In genomic region chr7:71683382-71683781, GRCh38 we compare ENCODE assay signal across 30 cellular contexts.
DNase-seq lines count a peak whose midpoint lies in the region; ATAC-seq, FAIRE-seq and TF ChIP-seq lines count a peak whose summit lies in the region.
"Had no signal": no experiment of that assay in that cellular context is flagged by ENCODE, and none has a peak within 500 bp of the region (broad histone marks: within the 10 kb centered on the region; RNA-seq: fewer than 3 reads in every experiment).

No MANE protein-coding gene starts in this region.

- H4K20me1 ChIP-seq in HepG2 (ENCODE audit: insufficient read depth, low read length) (no peaks in the 10 kb centered on the region), hepatocyte (ENCODE audit: insufficient read depth, poor library complexity, severe bottlenecking) (no peaks in the 10 kb centered on the region)

- H3K27me3 Mint-ChIP-seq in nephron (ENCODE audit: low read depth), result peaks cover 26% of the 10 kb centered on the region
- H3K27me3 Mint-ChIP-seq: activated CD8-positive, alpha-beta memory T cell treated with anti-CD3 and anti-CD28 coated beads, Interleukin-2, amount 10 ng/mL, durations not matched to agents 7 days and 5 days; activated naive CD8-positive, alpha-beta T cell treated with anti-CD3 and anti-CD28 coated beads, Interleukin-2, amount 10 ng/mL, durations not matched to agents 7 days and 5 days; dendritic cell treated with granulocyte-macrophage colony-stimulating factor and Interleukin-4, amounts not matched to agents 40 ng/mL and 50 ng/mL, for 4 days had no signal

- intact Hi-C loops in HepG2 (cut with micrococcal nuclease; ENCODE audit: unreplicated experiment), result no loop called here

- H2AFZ ChIP-seq in HepG2 (ENCODE audit: low read length) (no peak overlapping the region), hepatocyte (peak overlapping the region; percentile 26)
- H2AFZ ChIP-seq: PC-9 had no signal

- in situ Hi-C loops in HepG2 (cut with HindIII; ENCODE audit: extremely low pct_ligation_motif_present, low pct_unique_long_range_greater_than_20kb), result no loop called here

- POLR2A ChIA-PET in HepG2 (lab: Yijun Ruan, JAX), result no interaction called here

- H3K36me3 ChIP-seq in liver (ENCODE audit: control insufficient read depth in 4 of 4, insufficient read depth in 3 of 4, low read depth in 1 of 4, low read length in 3 of 4), result no peaks in the 10 kb centered on the region
- H3K36me3 ChIP-seq in HepG2 (replicated peaks in 1 of 2; ENCODE audit: control insufficient read depth in 1 of 2, insufficient read depth in 2 of 2, low read length in 2 of 2), result no peaks in the 10 kb centered on the region
- H3K36me3 ChIP-seq in hepatocyte (replicated peaks; ENCODE audit: insufficient read depth, low read depth), result no peaks in the 10 kb centered on the region
- H3K36me3 ChIP-seq: ascending aorta, gastrocnemius medialis, left lung had no signal

- FAIRE-seq in HepG2 (lab: Jason Lieb, UNC), result no peak

- H3K9me3 Mint-ChIP-seq in nephron, result no peaks in the 10 kb centered on the region
- H3K9me3 Mint-ChIP-seq: activated T-cell treated with anti-CD3 and anti-CD28 coated beads, Interleukin-2, amount 50 U/mL, for 4 hours; mesothelial cell of epicardium had no signal

- no peaks in the 10 kb centered on the region for H3K79me2 ChIP-seq in HepG2 (ENCODE audit: insufficient read depth, low read length)
- no peaks in the 10 kb centered on the region for H3K79me2 ChIP-seq in hepatocyte

- no TSS peak for BruUV-seq in HepG2 (replicated peaks; lab: Mats Ljungman, UMichigan)

- H3K27me3 ChIP-seq in liver (ENCODE audit: control insufficient read depth in 4 of 4, insufficient read depth in 4 of 4, low read length in 3 of 4) (peaks cover 0 to 3% (median 0%) of the 10 kb centered on the region in 4 donors), HepG2 (ENCODE audit: control insufficient read depth in 1 of 2, insufficient read depth in 2 of 2, low read length in 2 of 2) (peaks cover 1 to 4% of the 10 kb centered on the region in 2 experiments; a peak in 2 of 5 replicates), hepatocyte (no peaks in the 10 kb centered on the region)
- H3K27me3 ChIP-seq: ascending aorta, gastrocnemius medialis had no signal

- CTCF ChIA-PET in HepG2 (lab: Yijun Ruan, JAX; ENCODE audit: low intra/inter-chr PET ratio, low total read pairs), result no interaction called here

- H3K36me3 Mint-ChIP-seq in nephron (ENCODE audit: low read depth), result no peaks in the 10 kb centered on the region
- H3K36me3 Mint-ChIP-seq: activated CD8-positive, alpha-beta memory T cell treated with anti-CD3 and anti-CD28 coated beads, Interleukin-2, amount 10 ng/mL, durations not matched to agents 7 days and 5 days; activated naive CD8-positive, alpha-beta T cell treated with anti-CD3 and anti-CD28 coated beads, Interleukin-2, amount 10 ng/mL, durations not matched to agents 7 days and 5 days; mesothelial cell of epicardium; naive thymus-derived CD4-positive, alpha-beta T cell; stimulated activated effector memory CD8-positive, alpha-beta T cell treated with anti-CD3 and anti-CD28 coated beads, Interleukin-12 subunit alpha, Interleukin-12 subunit beta, amount 100 ng/mL, for 72 hours had no signal

- H3K9me2 ChIP-seq in hepatocyte (replicated peaks; ENCODE audit: insufficient read depth), result no peaks in the 10 kb centered on the region
- H3K9me2 ChIP-seq: SK-N-SH had no signal

- 69% methylated on average over 10 of the region's 10 CpGs for WGBS in liver
- WGBS in HepG2 (ENCODE audit: low lambda C conversion rate), result 60% methylated on average over 10 of the region's 10 CpGs
- WGBS in hepatocyte (ENCODE audit: low lambda C conversion rate, missing lambda C conversion rate), result 82% methylated on average over 10 of the region's 10 CpGs

- H3K4me3 ChIP-seq in liver (ENCODE audit: low read depth in 1 of 3, low read length in 3 of 3) (no peak overlapping the region), HepG2 (replicated peaks in 1 of 3; ENCODE audit: insufficient read depth in 1 of 3, low read depth in 2 of 3, low read length in 3 of 3) (no peak overlapping the region), hepatocyte (no peak overlapping the region)
- H3K4me3 ChIP-seq: ascending aorta, gastrocnemius medialis, left lung, PC-9 had no signal

- H3K27ac ChIP-seq in liver (ENCODE audit: low read depth in 1 of 2, low read length in 2 of 2) (peak overlapping the region; percentile 64 to 67), HepG2 (ENCODE audit: extremely low read length, insufficient read depth, low read length) (no peak overlapping the region), hepatocyte (no peak overlapping the region)
- H3K27ac ChIP-seq: 22Rv1, ascending aorta, gastrocnemius medialis, PC-9 had no signal

- no peak overlapping the region for H3K4me3 Mint-ChIP-seq in nephron
- H3K4me3 Mint-ChIP-seq: activated CD8-positive, alpha-beta memory T cell treated with anti-CD3 and anti-CD28 coated beads, Interleukin-2, amount 10 ng/mL, durations not matched to agents 7 days and 5 days; activated naive CD8-positive, alpha-beta T cell treated with anti-CD3 and anti-CD28 coated beads, Interleukin-2, amount 10 ng/mL, durations not matched to agents 7 days and 5 days; activated T-cell treated with anti-CD3 and anti-CD28 coated beads, Interleukin-2, amount 50 U/mL, for 4 hours; dendritic cell treated with granulocyte-macrophage colony-stimulating factor and Interleukin-4, amounts not matched to agents 40 ng/mL and 50 ng/mL, for 4 days; mesothelial cell of epicardium; naive thymus-derived CD4-positive, alpha-beta T cell; stimulated activated effector memory CD8-positive, alpha-beta T cell treated with anti-CD3 and anti-CD28 coated beads, Interleukin-12 subunit alpha, Interleukin-12 subunit beta, amount 100 ng/mL, for 72 hours had no signal

- peak overlapping the region in 2 of 3 experiments; percentile 64 to 76 for H3K27ac Mint-ChIP-seq in nephron
- H3K27ac Mint-ChIP-seq: activated CD8-positive, alpha-beta memory T cell treated with anti-CD3 and anti-CD28 coated beads, Interleukin-2, amount 10 ng/mL, durations not matched to agents 7 days and 5 days; activated naive CD8-positive, alpha-beta T cell treated with anti-CD3 and anti-CD28 coated beads, Interleukin-2, amount 10 ng/mL, durations not matched to agents 7 days and 5 days; dendritic cell treated with granulocyte-macrophage colony-stimulating factor and Interleukin-4, amounts not matched to agents 40 ng/mL and 50 ng/mL, for 4 days; mesothelial cell of epicardium; stimulated activated effector memory CD8-positive, alpha-beta T cell treated with anti-CD3 and anti-CD28 coated beads, Interleukin-12 subunit alpha, Interleukin-12 subunit beta, amount 100 ng/mL, for 72 hours had no signal

- DNase-seq in HepG2 (ENCODE audit: low spot score) (no peak), hepatocyte (ENCODE audit: low spot score) (no peak), cerebellar nuclear complex (lab: John Stamatoyannopoulos, UW) (no peak), NCI-H526 treated with DMSO at 0.1 percent for 48 hours (lab: John Stamatoyannopoulos, UW) (no peak)
- no peak for DNase-seq in stimulated activated naive CD8-positive, alpha-beta T cell treated with anti-CD3 and anti-CD28 coated beads, Interleukin-15, Interleukin-2, amounts not matched to agents 100 U/mL and 50 U/mL, for 24 hours
- DNase-seq: activated CD4-positive, CD25-positive, alpha-beta regulatory T cell; activated CD8-positive, alpha-beta memory T cell treated with anti-CD3 and anti-CD28 coated beads, Interleukin-2, amount 10 ng/mL, durations not matched to agents 7 days and 5 days; activated gamma-delta T cell; activated naive CD8-positive, alpha-beta T cell treated with anti-CD3 and anti-CD28 coated beads, Interleukin-2, amount 10 ng/mL, durations not matched to agents 7 days and 5 days; activated T-cell treated with anti-CD3 and anti-CD28 coated beads, Interleukin-2, amount 50 U/mL, for 4 hours; Caco-2; DMS79; gastrocnemius medialis; GDM1; KBM-7; left lung; naive thymus-derived CD4-positive, alpha-beta T cell; NCI-H1092 treated with DMSO at 0.1 percent for 48 hours; NCI-H187 treated with DMSO at 0.1 percent for 48 hours; NCI-H526; PC-9; SK-N-SH had no signal

- no peaks in the 10 kb centered on the region for H3K9me3 ChIP-seq in liver (ENCODE audit: control insufficient read depth in 4 of 4, low read length in 3 of 4)
- H3K9me3 ChIP-seq in HepG2 (ENCODE audit: low read length), result no peaks in the 10 kb centered on the region
- no peaks in the 10 kb centered on the region for H3K9me3 ChIP-seq in hepatocyte (ENCODE audit: low read depth)
- H3K9me3 ChIP-seq: ascending aorta, Caco-2, gastrocnemius medialis, SK-N-SH had no signal

- H3K4me1 Mint-ChIP-seq in nephron, result peaks cover 14% of the 10 kb centered on the region
- H3K4me1 Mint-ChIP-seq: activated CD8-positive, alpha-beta memory T cell treated with anti-CD3 and anti-CD28 coated beads, Interleukin-2, amount 10 ng/mL, durations not matched to agents 7 days and 5 days; activated naive CD8-positive, alpha-beta T cell treated with anti-CD3 and anti-CD28 coated beads, Interleukin-2, amount 10 ng/mL, durations not matched to agents 7 days and 5 days had no signal

- ATAC-seq in HepG2 (no peak), HG02678 (IDR thresholded peaks at IDR 0.05; ENCODE audit: unreplicated experiment) (no peak)
- no peak for ATAC-seq in stimulated activated naive CD8-positive, alpha-beta T cell treated with anti-CD3 and anti-CD28 coated beads, Interleukin-15, Interleukin-2, amounts not matched to agents 100 U/mL and 50 U/mL, for 24 hours
- ATAC-seq: activated CD8-positive, alpha-beta memory T cell treated with anti-CD3 and anti-CD28 coated beads, Interleukin-2, amount 10 ng/mL, durations not matched to agents 7 days and 5 days; activated T-cell treated with anti-CD3 and anti-CD28 coated beads, Interleukin-2, amount 50 U/mL, for 4 hours; gastrocnemius medialis; naive thymus-derived CD4-positive, alpha-beta T cell; stimulated activated effector memory CD8-positive, alpha-beta T cell treated with anti-CD3 and anti-CD28 coated beads, Interleukin-12 subunit alpha, Interleukin-12 subunit beta, amount 100 ng/mL, for 72 hours had no signal

- no peak for TF ChIP-seq RAD21 in liver (IDR thresholded peaks at IDR 0.05)
- TF ChIP-seq RAD21 in HepG2 (CRISPR knock-in tag; IDR thresholded peaks at IDR 0.05), result no peak

- no peak overlapping the region for H3K4me2 ChIP-seq in HepG2 (ENCODE audit: low read depth, low read length)
- H3K4me2 ChIP-seq in hepatocyte, result no peak overlapping the region
- H3K4me2 ChIP-seq: PC-9, SK-N-SH had no signal

- no peak for TF ChIP-seq EP300 in HepG2 (IDR thresholded peaks at IDR 0.05; ENCODE audit: low read depth in 2 of 2, low read length in 2 of 2)
- no peak for TF ChIP-seq EP300 in HepG2 (CRISPR knock-in tag; IDR thresholded peaks at IDR 0.05; ENCODE audit: borderline replicate concordance)

- no peak for TF ChIP-seq CTCF in liver (IDR thresholded peaks at IDR 0.05; ENCODE audit: low read depth, low read length, missing input control)
- no peak for TF ChIP-seq CTCF in HepG2 (CRISPR knock-in tag; IDR thresholded peaks at IDR 0.05)
- TF ChIP-seq CTCF in hepatocyte (IDR thresholded peaks at IDR 0.05; ENCODE audit: poor library complexity), result no peak
- TF ChIP-seq CTCF in nephron (IDR thresholded peaks at IDR 0.05; ENCODE audit: unreplicated experiment in 3 of 3), result no peak

- no peak for TF ChIP-seq POLR2A in HepG2 (IDR thresholded peaks at IDR 0.05; ENCODE audit: insufficient read depth in 1 of 2, low read depth in 2 of 2, low read length in 2 of 2)

- H3K9ac ChIP-seq in liver (ENCODE audit: low read depth in 1 of 2, low read length in 2 of 2) (no peak overlapping the region), HepG2 (ENCODE audit: insufficient read depth, low read depth, low read length) (no peak overlapping the region)
- H3K9ac ChIP-seq: SK-N-SH had no signal

- no peaks in the 10 kb centered on the region for H3K4me1 ChIP-seq in liver (ENCODE audit: control insufficient read depth in 4 of 4, insufficient read depth in 4 of 4, low read length in 3 of 4)
- H3K4me1 ChIP-seq in HepG2 (ENCODE audit: insufficient read depth, low read length), result no peaks in the 10 kb centered on the region
- H3K4me1 ChIP-seq in hepatocyte (ENCODE audit: insufficient read depth), result no peaks in the 10 kb centered on the region
- H3K4me1 ChIP-seq: ascending aorta, Caco-2, gastrocnemius medialis, left lung had no signal

Comparison
In these comparisons a context has a peak if more than half of its experiments do, and no peak if none do; other contexts are left out.
1. H3K27ac ChIP-seq: peak in liver (2 of 2); none in HepG2 (single experiment) and hepatocyte (single experiment).